ENCODE assay signal across 9 cellular contexts in the genomic region with DNA sequence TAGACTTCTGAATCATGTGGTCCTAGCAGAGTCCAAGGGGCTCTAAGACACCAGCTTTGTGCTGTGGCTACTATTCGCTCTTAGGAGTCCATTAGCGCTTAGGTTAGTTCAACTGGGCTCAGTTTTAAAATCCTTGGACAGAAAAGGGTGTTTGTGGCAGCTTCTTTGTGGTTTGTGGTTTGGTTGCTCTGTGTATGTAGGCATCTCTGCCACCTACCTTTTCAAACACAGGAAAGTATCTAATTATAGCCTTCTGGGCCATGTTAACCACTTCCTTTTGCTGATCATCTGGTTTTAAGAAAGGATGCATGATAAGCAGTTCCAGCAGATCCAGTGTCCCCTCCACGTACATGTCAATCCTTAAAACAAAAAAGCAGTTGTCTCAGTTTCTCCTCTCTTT. TPM values are rescaled to one million over a fixed set of nuclear protein-coding genes. Genes with fewer than 3 reads are reported as not detected.
DNase-seq lines count a peak whose midpoint lies in the region; ATAC-seq, FAIRE-seq and TF ChIP-seq lines count a peak whose summit lies in the region.
"Had no signal": no experiment of that assay in that cellular context is flagged by ENCODE, and none has a peak within 500 bp of the region (broad histone marks: within the 10 kb centered on the region; RNA-seq: fewer than 3 reads in every experiment).

No MANE protein-coding gene starts in this region.

- peaks cover 0 to 3% (median 0%) of the 10 kb centered on the region in 7 donors for H3K9me3 Mint-ChIP-seq in CD14-positive monocyte

- intact Hi-C loops in CD14-positive monocyte (cut with micrococcal nuclease): no loop called here

- FAIRE-seq in GM18507 (lab: Jason Lieb, UNC): peak; percentile 69
- FAIRE-seq: colon had no signal

- DNase-seq in GM18507 (ENCODE audit: extremely low spot score, insufficient read length, low read depth) (no peak), NOMO-1 treated with DMSO at 0.1 percent for 48 hours (lab: John Stamatoyannopoulos, UW; ENCODE audit: unreplicated experiment) (peak; percentile 79), islet precursor cell (peak; percentile 76), CD14-positive monocyte (ENCODE audit: low spot score) (no peak), mesenteric fat pad (ENCODE audit: low spot score) (no peak)
- DNase-seq in effector CD8-positive, alpha-beta T cell (lab: John Stamatoyannopoulos, UW): no peak

- no peak for TF ChIP-seq CTCF in CD14-positive monocyte (IDR thresholded peaks at IDR 0.05)

- ATAC-seq in HG02571 (IDR thresholded peaks at IDR 0.05; ENCODE audit: unreplicated experiment): peak; percentile 59
- ATAC-seq in HG02870 (IDR thresholded peaks at IDR 0.05; ENCODE audit: unreplicated experiment): no peak

- peaks cover 12% of the 10 kb centered on the region for H3K4me1 Mint-ChIP-seq in CD14-positive monocyte

- H3K36me3 Mint-ChIP-seq in CD14-positive monocyte: no peaks in the 10 kb centered on the region

- peaks cover 2 to 8% (median 6%) of the 10 kb centered on the region in 3 donors for H3K27me3 Mint-ChIP-seq in CD14-positive monocyte (ENCODE audit: low read depth in 3 of 3)

- no peak overlapping the region for H3K27ac Mint-ChIP-seq in CD14-positive monocyte

- H3K4me3 Mint-ChIP-seq in CD14-positive monocyte: no peak overlapping the region

RNA-seq across cellular contexts. Expression of gene GSTA4, which starts 10.8 kb away (rescaled TPM):
- under 1 TPM; 0.34 to 0.41 TPM for polyA plus RNA-seq in CD14-positive monocyte
- total RNA-seq in mesenteric fat pad: 20.4 TPM

Comparison
In these comparisons a context has a peak if more than half of its experiments do, and no peak if none do; other contexts are left out.
1. DNase-seq: peak in NOMO-1 treated with DMSO at 0.1 percent for 48 hours (single experiment) and islet precursor cell (single experiment); none in GM18507 (single experiment), effector CD8-positive, alpha-beta T cell (single experiment), CD14-positive monocyte (single experiment) and mesenteric fat pad (single experiment).